In the genomic region with DNA sequence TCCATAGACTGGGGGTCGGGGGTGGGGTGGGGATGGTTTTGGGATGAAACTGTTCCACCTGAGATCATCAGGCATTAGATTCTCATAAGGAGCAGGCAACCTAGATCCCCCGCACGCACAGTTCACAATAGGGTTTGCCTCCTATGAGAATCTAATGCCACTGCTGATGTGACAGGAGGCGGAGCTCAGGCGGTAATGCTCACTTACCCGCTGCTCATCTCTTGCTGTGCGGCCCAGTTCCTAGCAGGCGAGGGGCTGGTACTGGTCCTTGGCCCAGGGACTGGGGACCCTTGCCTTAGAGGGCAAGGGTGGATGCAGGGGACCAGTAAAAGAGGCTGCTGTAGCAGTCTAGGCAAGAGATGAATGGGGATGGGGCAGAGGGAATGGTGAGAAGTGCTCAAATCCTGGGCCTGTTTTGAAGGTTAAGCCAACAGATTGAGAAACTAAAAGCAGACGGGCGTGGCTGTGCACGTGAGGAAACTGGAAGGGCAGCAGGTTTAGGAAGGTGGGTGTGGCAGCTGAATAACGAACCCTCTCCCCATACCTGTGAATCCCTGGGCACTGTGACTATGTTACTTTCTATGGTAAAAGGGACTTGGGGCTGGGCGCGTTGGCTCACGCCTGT, we compare ENCODE assay signal across 33 cellular contexts. TPM values are rescaled to one million over a fixed set of nuclear protein-coding genes. Genes with fewer than 3 reads are reported as not detected.
DNase-seq lines count a peak whose midpoint lies in the region; ATAC-seq and TF ChIP-seq lines count a peak whose summit lies in the region.
"Had no signal": no experiment of that assay in that cellular context is flagged by ENCODE, and none has a peak within 500 bp of the region (broad histone marks: within the 10 kb centered on the region; RNA-seq: fewer than 3 reads in every experiment).

No MANE protein-coding gene starts in this region.

- 76 to 83% methylated on average over 1 to 15 of the region's 15 CpGs for WGBS in transverse colon (ENCODE audit: low coverage in 1 of 2), 2 donors

- intact Hi-C loops in transverse colon (cut with DNase I; ENCODE audit: low total_unique reads), result no loop called here

- H3K36me3 Mint-ChIP-seq in activated naive CD8-positive, alpha-beta T cell treated with anti-CD3 and anti-CD28 coated beads, Interleukin-2, amount 10 ng/mL, durations not matched to agents 7 days and 5 days, result no peaks in the 10 kb centered on the region
- peaks cover 7% of the 10 kb centered on the region for H3K36me3 Mint-ChIP-seq in activated naive CD8-positive, alpha-beta T cell treated with anti-CD3 and anti-CD28 coated beads for 36 hours
- H3K36me3 Mint-ChIP-seq: activated naive CD4-positive, alpha-beta T cell treated with anti-CD3 and anti-CD28 coated beads, Interleukin-2, amount 50 U/mL, for 72 hours had no signal

- in situ Hi-C loops in transverse colon (cut with MboI; ENCODE audit: low pct_ligation_motif_present in 1 of 4, low pct_unique_long_range_greater_than_20kb in 1 of 4, low sequenced_read_pairs in 3 of 4), result loop anchor here in 1 of 4 donors (10.0 kb wide), 1 partner anchor 133 kb away; the partner anchor contains the start of gene CEACAM21

- no peak for TF ChIP-seq CTCF in transverse colon (IDR thresholded peaks at IDR 0.05)

- TF ChIP-seq POLR2A in transverse colon (IDR thresholded peaks at IDR 0.05), result no peak

- no peak overlapping the region for H3K4me3 Mint-ChIP-seq in activated naive CD8-positive, alpha-beta T cell treated with anti-CD3 and anti-CD28 coated beads, Interleukin-2, amount 10 ng/mL, durations not matched to agents 7 days and 5 days
- H3K4me3 Mint-ChIP-seq in activated naive CD8-positive, alpha-beta T cell treated with anti-CD3 and anti-CD28 coated beads for 36 hours, result no peak overlapping the region
- H3K4me3 Mint-ChIP-seq: activated CD4-positive, alpha-beta memory T cell treated with anti-CD3 and anti-CD28 coated beads, Interleukin-2, amount 10 ng/mL, durations not matched to agents 7 days and 5 days; mesothelial cell of epicardium had no signal

- H3K4me3 ChIP-seq in transverse colon, result no peak overlapping the region
- H3K4me3 ChIP-seq: HAP-1, left lung, right atrium auricular region, stomach, thyroid gland had no signal

- H3K27me3 Mint-ChIP-seq in activated naive CD8-positive, alpha-beta T cell treated with anti-CD3 and anti-CD28 coated beads, Interleukin-2, amount 10 ng/mL, durations not matched to agents 7 days and 5 days, result peaks cover 5% of the 10 kb centered on the region
- H3K27me3 Mint-ChIP-seq in activated naive CD8-positive, alpha-beta T cell treated with anti-CD3 and anti-CD28 coated beads for 36 hours, result peaks cover 3% of the 10 kb centered on the region

- ATAC-seq in activated naive CD8-positive, alpha-beta T cell treated with anti-CD3 and anti-CD28 coated beads, Interleukin-2, amount 10 ng/mL, durations not matched to agents 7 days and 5 days (ENCODE audit: low read depth), result no peak
- ATAC-seq in left lobe of liver, result no peak
- ATAC-seq in GM19328 (IDR thresholded peaks at IDR 0.05; ENCODE audit: unreplicated experiment), result no peak
- ATAC-seq: activated naive CD4-positive, alpha-beta T cell treated with anti-CD3 and anti-CD28 coated beads, Interleukin-2, amount 50 U/mL, for 72 hours; left lung had no signal

- peaks cover 0 to 17% (median 5%) of the 10 kb centered on the region in 4 donors for H3K4me1 ChIP-seq in transverse colon
- H3K4me1 ChIP-seq: HAP-1 had no signal

- no peaks in the 10 kb centered on the region for H3K9me3 ChIP-seq in transverse colon
- H3K9me3 ChIP-seq: HAP-1, left lung, neutrophil, right atrium auricular region, stomach, thyroid gland had no signal

- peak; percentile 26 for DNase-seq in activated naive CD8-positive, alpha-beta T cell treated with anti-CD3 and anti-CD28 coated beads, Interleukin-2, amount 10 ng/mL, durations not matched to agents 7 days and 5 days
- no peak for DNase-seq in activated naive CD8-positive, alpha-beta T cell treated with anti-CD3 and anti-CD28 coated beads for 36 hours
- DNase-seq in left lobe of liver (ENCODE audit: low spot score) (peak; percentile 37), transverse colon (peak; percentile 8)
- DNase-seq in stimulated activated CD4-positive, alpha-beta T cell treated with anti-CD3 and anti-CD28 coated beads, Interleukin-4, amount 100 ng/mL, for 4 hours, result no peak
- DNase-seq: activated CD4-positive, alpha-beta memory T cell treated with anti-CD3 and anti-CD28 coated beads, Interleukin-2, amount 10 ng/mL, durations not matched to agents 7 days and 5 days; AML-193; Calu3; CD4-positive, CD25-positive, alpha-beta regulatory T cell; cortex of kidney; DMS79 treated with DMSO at 0.1 percent for 48 hours; effector memory CD4-positive, alpha-beta T cell; erythroblast; GDM1; glutamatergic neuron; left lung; naive B cell; NCI-H146; NCI-H345; NCI-H748 treated with DMSO at 0.1 percent for 48 hours; SHP77 treated with DMSO at 0.1 percent for 48 hours; stomach; thyroid gland had no signal

- no peak for TF ChIP-seq EP300 in transverse colon (IDR thresholded peaks at IDR 0.05; ENCODE audit: low read depth)

- peaks cover 0 to 3% (median 0%) of the 10 kb centered on the region in 4 donors for H3K36me3 ChIP-seq in transverse colon
- H3K36me3 ChIP-seq: HAP-1, neutrophil had no signal

- POLR2A ChIA-PET in activated naive CD8-positive, alpha-beta T cell treated with anti-CD3 and anti-CD28 coated beads, Interleukin-2, amount 10 ng/mL, durations not matched to agents 7 days and 5 days (lab: Charles Lee), result no interaction called here

- peaks cover 12% of the 10 kb centered on the region for H3K4me1 Mint-ChIP-seq in activated naive CD8-positive, alpha-beta T cell treated with anti-CD3 and anti-CD28 coated beads, Interleukin-2, amount 10 ng/mL, durations not matched to agents 7 days and 5 days
- H3K4me1 Mint-ChIP-seq in activated naive CD8-positive, alpha-beta T cell treated with anti-CD3 and anti-CD28 coated beads for 36 hours, result peaks cover 8% of the 10 kb centered on the region

- no peaks in the 10 kb centered on the region for H3K27me3 ChIP-seq in transverse colon
- H3K27me3 ChIP-seq: left lung, neutrophil, right atrium auricular region, thyroid gland had no signal

- H3K9me3 Mint-ChIP-seq in activated naive CD8-positive, alpha-beta T cell treated with anti-CD3 and anti-CD28 coated beads, Interleukin-2, amount 10 ng/mL, durations not matched to agents 7 days and 5 days, result no peaks in the 10 kb centered on the region
- no peaks in the 10 kb centered on the region for H3K9me3 Mint-ChIP-seq in activated naive CD8-positive, alpha-beta T cell treated with anti-CD3 and anti-CD28 coated beads for 36 hours
- H3K9me3 Mint-ChIP-seq: activated CD4-positive, alpha-beta memory T cell treated with anti-CD3 and anti-CD28 coated beads, Interleukin-2, amount 10 ng/mL, durations not matched to agents 7 days and 5 days; activated naive CD4-positive, alpha-beta T cell treated with anti-CD3 and anti-CD28 coated beads, Interleukin-2, amount 50 U/mL, for 72 hours; mesothelial cell of epicardium; naive B cell had no signal

- H3K27ac Mint-ChIP-seq in activated naive CD8-positive, alpha-beta T cell treated with anti-CD3 and anti-CD28 coated beads, Interleukin-2, amount 10 ng/mL, durations not matched to agents 7 days and 5 days, result peak overlapping the region; percentile 47
- no peak overlapping the region for H3K27ac Mint-ChIP-seq in activated naive CD8-positive, alpha-beta T cell treated with anti-CD3 and anti-CD28 coated beads for 36 hours
- H3K27ac Mint-ChIP-seq: activated CD4-positive, alpha-beta memory T cell treated with anti-CD3 and anti-CD28 coated beads, Interleukin-2, amount 10 ng/mL, durations not matched to agents 7 days and 5 days; CD4-positive, CD25-positive, alpha-beta regulatory T cell; mesothelial cell of epicardium had no signal

- no peak overlapping the region for H3K27ac ChIP-seq in transverse colon
- H3K27ac ChIP-seq: HL-60, left lung, right atrium auricular region, stomach, thyroid gland had no signal

RNA-seq across cellular contexts. Expression of gene ERICH4, which starts 1.5 kb away (rescaled TPM):
- total RNA-seq in activated naive CD8-positive, alpha-beta T cell treated with anti-CD3 and anti-CD28 coated beads, Interleukin-2, amount 10 ng/mL, durations not matched to agents 7 days and 5 days, result not detected
- not detected for total RNA-seq in activated naive CD8-positive, alpha-beta T cell treated with anti-CD3 and anti-CD28 coated beads for 36 hours
- total RNA-seq in left lobe of liver (not detected), transverse colon (not detected)
- total RNA-seq: A673; activated CD4-positive, alpha-beta memory T cell treated with anti-CD3 and anti-CD28 coated beads, Interleukin-2, amount 10 ng/mL, durations not matched to agents 7 days and 5 days; activated naive CD4-positive, alpha-beta T cell treated with anti-CD3 and anti-CD28 coated beads, Interleukin-2, amount 50 U/mL, for 72 hours; aorta; Calu3; CD4-positive, CD25-positive, alpha-beta regulatory T cell; left lung; mesothelial cell of epicardium; right atrium auricular region; stomach; T-helper 2 cell treated with Interferon-gamma antibody and Interleukin-4, amounts not matched to agents 100 ng/mL and 5 ng/mL, for 36 hours; thyroid gland had no signal

RNA-seq across cellular contexts. Expression of gene DMAC2, which starts 1.7 kb away (rescaled TPM):
- 10 to 100 TPM; 41.3 to 42.6 TPM for total RNA-seq in activated naive CD8-positive, alpha-beta T cell treated with anti-CD3 and anti-CD28 coated beads, Interleukin-2, amount 10 ng/mL, durations not matched to agents 7 days and 5 days
- total RNA-seq in activated naive CD8-positive, alpha-beta T cell treated with anti-CD3 and anti-CD28 coated beads for 36 hours, result 10 to 100 TPM; 54.5 to 63.0 TPM
- 21.2 TPM for total RNA-seq in left lobe of liver
- total RNA-seq in transverse colon, result 10 to 100 TPM; 15.9 to 65.8 (median 50.1) TPM

RNA-seq across cellular contexts. Expression of gene B3GNT8, which starts 14.3 kb away (rescaled TPM):
- 1 to 10 TPM; 2.0 to 2.2 TPM for total RNA-seq in activated naive CD8-positive, alpha-beta T cell treated with anti-CD3 and anti-CD28 coated beads, Interleukin-2, amount 10 ng/mL, durations not matched to agents 7 days and 5 days
- total RNA-seq in activated naive CD8-positive, alpha-beta T cell treated with anti-CD3 and anti-CD28 coated beads for 36 hours, result under 1 TPM; 0.10 to 0.48 TPM
- total RNA-seq in left lobe of liver (0.65 TPM), transverse colon (100 to 1,000 TPM in 1 of 4 donors, 10 to 100 TPM in 3; 18.5 to 225 (median 49.1) TPM)

RNA-seq across cellular contexts. Expression of gene BCKDHA, which starts 43.8 kb away (rescaled TPM):
- total RNA-seq in activated naive CD8-positive, alpha-beta T cell treated with anti-CD3 and anti-CD28 coated beads, Interleukin-2, amount 10 ng/mL, durations not matched to agents 7 days and 5 days, result 10 to 100 TPM; 23.8 to 26.9 TPM
- total RNA-seq in activated naive CD8-positive, alpha-beta T cell treated with anti-CD3 and anti-CD28 coated beads for 36 hours, result 10 to 100 TPM; 21.3 to 28.0 TPM
- total RNA-seq in left lobe of liver (64.4 TPM), transverse colon (10 to 100 TPM; 12.0 to 29.9 (median 20.9) TPM)

RNA-seq across cellular contexts. Expression of gene EXOSC5, which starts 44.3 kb away (rescaled TPM):
- 10 to 100 TPM; 20.9 to 25.9 TPM for total RNA-seq in activated naive CD8-positive, alpha-beta T cell treated with anti-CD3 and anti-CD28 coated beads, Interleukin-2, amount 10 ng/mL, durations not matched to agents 7 days and 5 days
- 10 to 100 TPM; 43.5 to 44.6 TPM for total RNA-seq in activated naive CD8-positive, alpha-beta T cell treated with anti-CD3 and anti-CD28 coated beads for 36 hours
- total RNA-seq in left lobe of liver, result 13.2 TPM
- 10 to 100 TPM in 3 of 4 donors, 1 to 10 TPM in 1; 4.0 to 20.6 (median 10.8) TPM for total RNA-seq in transverse colon

Comparison
In these comparisons a context has a peak if more than half of its experiments do, and no peak if none do; other contexts are left out.
1. DNase-seq: peak in activated naive CD8-positive, alpha-beta T cell treated with anti-CD3 and anti-CD28 coated beads, Interleukin-2, amount 10 ng/mL, durations not matched to agents 7 days and 5 days (single experiment), left lobe of liver (single experiment) and transverse colon (single experiment); none in activated naive CD8-positive, alpha-beta T cell treated with anti-CD3 and anti-CD28 coated beads for 36 hours (single experiment) and stimulated activated CD4-positive, alpha-beta T cell treated with anti-CD3 and anti-CD28 coated beads, Interleukin-4, amount 100 ng/mL, for 4 hours (0 of 2).
2. RNA of gene B3GNT8, which starts 14.3 kb away (total RNA-seq): 18.5 to 225 TPM in transverse colon; 2.0 to 2.2 TPM in activated naive CD8-positive, alpha-beta T cell treated with anti-CD3 and anti-CD28 coated beads, Interleukin-2, amount 10 ng/mL, durations not matched to agents 7 days and 5 days, 0.65 TPM in left lobe of liver (single experiment) and 0.10 to 0.48 TPM in activated naive CD8-positive, alpha-beta T cell treated with anti-CD3 and anti-CD28 coated beads for 36 hours; every median in the first group is over 4 times any median in the second.